Comparison of ENCODE assay signal across 14 cellular contexts in the genomic region with DNA sequence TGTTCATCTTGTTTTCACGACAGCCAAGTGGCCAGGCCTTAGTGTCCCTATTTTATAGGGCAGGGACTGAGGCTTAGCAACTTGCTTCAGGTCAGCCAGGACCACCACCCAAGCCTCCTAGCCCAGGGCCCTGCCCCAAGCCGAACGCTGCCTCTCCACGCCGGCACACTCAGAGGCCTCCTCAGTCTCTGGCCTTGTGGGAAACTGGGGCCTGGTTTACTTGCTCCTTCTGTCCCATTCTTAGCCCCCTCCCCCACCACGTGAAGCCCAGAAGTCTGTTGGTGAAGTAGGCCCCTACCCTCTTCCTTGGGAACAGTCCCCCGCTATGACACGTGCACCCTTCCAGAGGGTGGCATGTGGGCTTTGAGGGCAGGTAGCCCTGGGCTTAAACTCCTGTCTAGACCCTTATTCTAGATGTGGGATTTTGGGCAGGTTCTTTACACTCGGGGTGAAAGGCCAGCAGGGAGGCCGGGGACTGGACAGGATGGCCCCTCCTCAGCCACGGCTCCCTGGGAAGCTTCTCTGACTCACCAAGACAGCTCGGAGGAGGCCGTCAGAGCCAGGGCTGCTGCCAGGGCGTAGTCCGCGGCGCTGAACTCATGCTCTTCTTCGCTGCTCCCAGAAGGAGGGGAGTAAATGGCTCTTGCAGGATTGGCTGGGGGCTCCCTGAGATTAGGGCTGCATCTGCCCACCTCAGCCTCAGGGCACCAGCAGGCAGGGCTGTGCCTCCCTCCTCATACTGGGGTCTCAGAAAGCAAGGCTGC. TPM values are rescaled to one million over a fixed set of nuclear protein-coding genes. Genes with fewer than 3 reads are reported as not detected.
DNase-seq lines count a peak whose midpoint lies in the region; ATAC-seq, FAIRE-seq and TF ChIP-seq lines count a peak whose summit lies in the region.
"Had no signal": no experiment of that assay in that cellular context is flagged by ENCODE, and none has a peak within 500 bp of the region (broad histone marks: within the 10 kb centered on the region; RNA-seq: fewer than 3 reads in every experiment).

No MANE protein-coding gene starts in this region.

- peak overlapping the region; percentile 70 for H3K27ac ChIP-seq in keratinocyte (ENCODE audit: control insufficient read depth, insufficient read depth, low read length)

- H3K4me1 ChIP-seq in keratinocyte (ENCODE audit: control insufficient read depth, extremely low read depth, insufficient read depth, low read length): peaks cover 37% of the 10 kb centered on the region

- dilution Hi-C loops in keratinocyte (cut with MboI; ENCODE audit: extremely low pct_ligation_motif_present, low sequenced_read_pairs): no loop called here

- no peaks in the 10 kb centered on the region for H3K36me3 Mint-ChIP-seq in T-helper 2 cell treated with Interferon-gamma antibody and Interleukin-4, amounts not matched to agents 5 μg/mL and 100 μg/mL, for 36 hours (ENCODE audit: low read depth)

- ATAC-seq in GM18519 (IDR thresholded peaks at IDR 0.05; ENCODE audit: low FRiP score, unreplicated experiment): no peak
- ATAC-seq: effector memory CD8-positive, alpha-beta T cell had no signal

- H4K20me1 ChIP-seq in keratinocyte (ENCODE audit: control insufficient read depth, extremely low read depth, insufficient read depth, low read length): no peaks in the 10 kb centered on the region

- FAIRE-seq in keratinocyte (lab: Jason Lieb, UNC): no peak

- in situ Hi-C loops in astrocyte of the spinal cord (cut with HindIII; ENCODE audit: low sequenced_read_pairs): no loop called here

- H3K27me3 Mint-ChIP-seq in T-helper 2 cell treated with Interferon-gamma antibody and Interleukin-4, amounts not matched to agents 5 μg/mL and 100 μg/mL, for 36 hours (ENCODE audit: low read depth): peaks cover 6% of the 10 kb centered on the region

- peaks cover 7% of the 10 kb centered on the region for H3K4me1 Mint-ChIP-seq in T-helper 2 cell treated with Interferon-gamma antibody and Interleukin-4, amounts not matched to agents 5 μg/mL and 100 μg/mL, for 36 hours (ENCODE audit: low read depth)

- H3K4me3 Mint-ChIP-seq in T-helper 2 cell treated with Interferon-gamma antibody and Interleukin-4, amounts not matched to agents 5 μg/mL and 100 μg/mL, for 36 hours: no peak overlapping the region
- H3K4me3 Mint-ChIP-seq: effector memory CD8-positive, alpha-beta T cell had no signal

- H3K27me3 ChIP-seq in keratinocyte (ENCODE audit: control insufficient read depth, extremely low read depth, insufficient read depth, low read length): no peaks in the 10 kb centered on the region

- H3K9me1 ChIP-seq in keratinocyte (ENCODE audit: control insufficient read depth, extremely low read depth, insufficient read depth, low read length): peaks cover 2% of the 10 kb centered on the region

- no peaks in the 10 kb centered on the region for H3K9me3 ChIP-seq in keratinocyte (ENCODE audit: control insufficient read depth, low read depth, low read length)

- H3K36me3 ChIP-seq in keratinocyte (ENCODE audit: control insufficient read depth in 2 of 2, extremely low read depth in 1 of 2, insufficient read depth in 2 of 2, low read length in 2 of 2): no peaks in the 10 kb centered on the region

- peak overlapping the region; percentile 59 for H3K4me2 ChIP-seq in keratinocyte (ENCODE audit: control insufficient read depth, extremely low read depth, insufficient read depth, low read depth, low read length)

- DNase-seq in T-helper 2 cell treated with Interferon-gamma antibody and Interleukin-4, amounts not matched to agents 5 μg/mL and 100 μg/mL, for 36 hours (ENCODE audit: low spot score): no peak
- DNase-seq in T-helper 2 cell: no peak
- peak; percentile 83 for DNase-seq in astrocyte of the spinal cord (ENCODE audit: low read depth, low spot score)
- DNase-seq in keratinocyte (ENCODE audit: low read depth, low spot score): no peak
- DNase-seq in smooth muscle cell of the brain vasculature (ENCODE audit: low read depth, low spot score): peak; percentile 39
- no peak for DNase-seq in NCI-H446 (lab: John Stamatoyannopoulos, UW)
- DNase-seq in NOMO-1 treated with DMSO at 0.1 percent for 48 hours (lab: John Stamatoyannopoulos, UW; ENCODE audit: unreplicated experiment): no peak
- DNase-seq: 8988T; activated CD4-positive, alpha-beta T cell treated with anti-CD3 and anti-CD28 coated beads for 48 hours; activated naive CD4-positive, alpha-beta T cell treated with Interleukin-2 at 50 U/mL for 16 hours; effector memory CD8-positive, alpha-beta T cell; kidney glomerular epithelial cell; NCI-H2029 had no signal

- H3K27ac Mint-ChIP-seq in T-helper 2 cell treated with Interferon-gamma antibody and Interleukin-4, amounts not matched to agents 5 μg/mL and 100 μg/mL, for 36 hours: peak overlapping the region; percentile 31
- H3K27ac Mint-ChIP-seq: effector memory CD8-positive, alpha-beta T cell had no signal

- H3K9ac ChIP-seq in keratinocyte (ENCODE audit: control insufficient read depth, extremely low read depth, insufficient read depth, low read length): peak overlapping the region; percentile 56

- TF ChIP-seq CTCF in astrocyte of the spinal cord (IDR thresholded peaks at IDR 0.05; ENCODE audit: low read depth, low read length) (no peak), keratinocyte (optimal IDR thresholded peaks at IDR 0.05 in 1 of 3, IDR thresholded peaks at IDR 0.05 in 1 of 3, conservative IDR thresholded peaks at IDR 0.05 in 1 of 3; ENCODE audit: extremely low read depth in 1 of 3, insufficient read depth in 2 of 3, low read length in 3 of 3) (no peak)

- no peak overlapping the region for H3K4me3 ChIP-seq in astrocyte of the spinal cord (ENCODE audit: low read depth, low read length)
- H3K4me3 ChIP-seq in keratinocyte (ENCODE audit: control insufficient read depth in 2 of 3, extremely low read depth in 1 of 3, insufficient read depth in 2 of 3, low read depth in 1 of 3, low read length in 3 of 3): peak overlapping the region in 1 of 3 experiments; percentile 17

- no peaks in the 10 kb centered on the region for H3K9me3 Mint-ChIP-seq in T-helper 2 cell treated with Interferon-gamma antibody and Interleukin-4, amounts not matched to agents 5 μg/mL and 100 μg/mL, for 36 hours
- H3K9me3 Mint-ChIP-seq: effector memory CD8-positive, alpha-beta T cell had no signal

- H3K79me2 ChIP-seq in keratinocyte (ENCODE audit: control insufficient read depth, insufficient read depth, low read length): no peaks in the 10 kb centered on the region

- peak overlapping the region; percentile 55 for H2AFZ ChIP-seq in keratinocyte (ENCODE audit: control insufficient read depth, low read length)

RNA-seq across cellular contexts. Expression of gene MYOM3, which starts 4.3 kb away (rescaled TPM):
- polyA plus RNA-seq in keratinocyte: 0.49 to 1.0 TPM (median 0.98 TPM) in 3 replicates
- 0.84 TPM for polyA plus RNA-seq in keratinocyte (2011; ENCODE audit: low read depth)
- 0.67 and 1.1 TPM in 2 replicates for polyA plus RNA-seq in keratinocyte (2011; cell fraction: cytosol; rRNA removed)
- 2.2 and 2.6 TPM in 2 replicates for polyA plus RNA-seq in keratinocyte (2011; cell fraction: nucleus; rRNA removed)
- 1.4 and 1.6 TPM in 2 replicates for polyA plus RNA-seq in keratinocyte (2012; ENCODE audit: low replicate concordance)
- polyA minus RNA-seq in keratinocyte: 1.1 to 1.3 TPM (median 1.2 TPM) in 3 replicates
- 0.77 TPM for polyA minus RNA-seq in keratinocyte (2011; cell fraction: cytosol; rRNA and poly(A)+ RNA removed)
- polyA minus RNA-seq in keratinocyte (2011; cell fraction: nucleus; rRNA and poly(A)+ RNA removed): 1.8 and 2.5 TPM in 2 replicates

RNA-seq across cellular contexts. Expression of gene IL22RA1, which starts 35.3 kb away (rescaled TPM):
- polyA plus RNA-seq in keratinocyte: 1.7 to 2.1 TPM (median 1.9 TPM) in 3 replicates
- 5.1 TPM for polyA plus RNA-seq in keratinocyte (2011; ENCODE audit: low read depth)
- polyA plus RNA-seq in keratinocyte (2011; cell fraction: cytosol; rRNA removed): 1.1 and 1.4 TPM in 2 replicates
- 2.6 and 3.3 TPM in 2 replicates for polyA plus RNA-seq in keratinocyte (2011; cell fraction: nucleus; rRNA removed)
- 2.1 and 10.3 TPM in 2 replicates for polyA plus RNA-seq in keratinocyte (2012; ENCODE audit: low replicate concordance)
- 1.4 to 3.5 TPM (median 2.7 TPM) in 3 replicates for polyA minus RNA-seq in keratinocyte
- 0.77 TPM for polyA minus RNA-seq in keratinocyte (2011; cell fraction: cytosol; rRNA and poly(A)+ RNA removed)
- 1.0 and 1.5 TPM in 2 replicates for polyA minus RNA-seq in keratinocyte (2011; cell fraction: nucleus; rRNA and poly(A)+ RNA removed)

Comparison
In these comparisons a context has a peak if more than half of its experiments do, and no peak if none do; other contexts are left out.
1. DNase-seq: peak in astrocyte of the spinal cord (single experiment) and smooth muscle cell of the brain vasculature (single experiment); none in T-helper 2 cell treated with Interferon-gamma antibody and Interleukin-4, amounts not matched to agents 5 μg/mL and 100 μg/mL, for 36 hours (single experiment), T-helper 2 cell (0 of 5), keratinocyte (single experiment), NCI-H446 (0 of 2) and NOMO-1 treated with DMSO at 0.1 percent for 48 hours (single experiment).